Comparison of ENCODE assay signal across 8 cellular contexts in the genomic region with DNA sequence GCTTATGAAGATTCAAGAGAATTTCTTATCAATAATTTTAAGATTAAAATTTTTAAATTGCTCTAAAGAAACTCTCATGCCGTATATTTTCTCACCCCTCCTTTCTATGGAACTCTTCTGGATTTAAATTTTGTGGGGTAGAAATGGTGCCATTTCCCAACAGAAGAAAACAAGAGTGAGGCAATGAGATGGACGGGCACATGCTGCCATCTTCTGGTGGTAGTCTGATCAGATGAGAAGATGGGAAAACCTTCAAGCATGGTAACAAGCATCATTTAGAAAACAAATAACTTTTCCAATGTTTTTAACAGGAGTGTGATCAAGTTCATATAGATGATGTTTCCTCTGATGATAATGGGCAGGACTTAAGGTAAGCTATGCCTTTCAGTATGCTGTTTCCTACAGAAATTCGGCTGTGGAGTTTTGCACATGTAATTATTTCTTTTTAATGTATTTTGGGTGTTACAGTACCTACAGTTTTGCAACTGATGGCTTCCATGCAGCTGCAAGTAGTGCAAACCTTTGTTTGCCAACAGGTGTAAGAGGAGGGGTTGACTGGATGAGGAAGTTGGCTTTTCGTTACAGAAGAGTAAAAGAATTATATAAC.
A peak's percentile ranks its signal among the peaks of the same experiment; 100 is the strongest.
DNase-seq lines count a peak whose midpoint lies in the region; ATAC-seq and TF ChIP-seq lines count a peak whose summit lies in the region.

No MANE protein-coding gene starts in this region.

- H3K27ac ChIP-seq in hepatocyte (no peak overlapping the region), spleen (no peak overlapping the region)
- H3K27ac ChIP-seq in CD4-positive, alpha-beta T cell (ENCODE audit: low read depth, low read length) = no peak overlapping the region

- H3K4me2 ChIP-seq in hepatocyte = no peak overlapping the region

- DNase-seq in AG09319 (ENCODE audit: extremely low read depth, low read depth) = peak; percentile 22
- peak; percentile 3 for DNase-seq in NCI-H2107 (lab: John Stamatoyannopoulos, UW)
- DNase-seq in amygdala (lab: John Stamatoyannopoulos, UW) = peak in 33 of 56 donors; percentile 0 to 75 (median 22)
- peak; percentile 65 for DNase-seq in hepatocyte (ENCODE audit: low spot score)
- DNase-seq in spleen = no peak
- no peak for DNase-seq in CD4-positive, alpha-beta T cell

- no peak overlapping the region for H3K27ac Mint-ChIP-seq in CD4-positive, alpha-beta T cell

- no peaks in the 10 kb centered on the region for H3K79me2 ChIP-seq in hepatocyte

- POLR2A ChIA-PET in CD4-positive, alpha-beta T cell (lab: Charles Lee) = no interaction called here

- H3K36me3 ChIP-seq in hepatocyte (replicated peaks; ENCODE audit: insufficient read depth, low read depth) = no peaks in the 10 kb centered on the region
- no peaks in the 10 kb centered on the region for H3K36me3 ChIP-seq in spleen

- TF ChIP-seq POLR2A in spleen (IDR thresholded peaks at IDR 0.05) = no peak

- TF ChIP-seq CTCF in AG09319 (IDR thresholded peaks at IDR 0.05; ENCODE audit: low read depth, low read length) (peak; percentile 72), hepatocyte (IDR thresholded peaks at IDR 0.05; ENCODE audit: poor library complexity) (peak; percentile 85), spleen (IDR thresholded peaks at IDR 0.05 in 8 of 11, conservative IDR thresholded peaks at IDR 0.05 in 3 of 11) (peak in 7 of 11 experiments; percentile 30 to 49 (median 39))
- no peak for TF ChIP-seq CTCF in CD4-positive, alpha-beta T cell (IDR thresholded peaks at IDR 0.05)

- no peaks in the 10 kb centered on the region for H4K20me1 ChIP-seq in hepatocyte (ENCODE audit: insufficient read depth, poor library complexity, severe bottlenecking)

- intact Hi-C loops in spleen (cut with DNase I; ENCODE audit: low total_unique reads) = no loop called here
- intact Hi-C loops in CD4-positive, alpha-beta T cell (cut with DNase I, micrococcal nuclease) = loop anchor here in 1 of 2 experiments (5.0 kb wide), 1 partner anchor 845 kb away; no protein-coding TSS in a partner anchor

- ATAC-seq in GM18519 (IDR thresholded peaks at IDR 0.05; ENCODE audit: low FRiP score, unreplicated experiment) = peak; percentile 45
- ATAC-seq in GM21737 (IDR thresholded peaks at IDR 0.05; ENCODE audit: unreplicated experiment) = no peak
- no peak for ATAC-seq in CD4-positive, alpha-beta T cell (ENCODE audit: poor library complexity)

- H3K4me3 Mint-ChIP-seq in CD4-positive, alpha-beta T cell = no peak overlapping the region

- no peaks in the 10 kb centered on the region for H3K36me3 Mint-ChIP-seq in CD4-positive, alpha-beta T cell (ENCODE audit: low read depth)

- H3K4me3 ChIP-seq in hepatocyte = no peak overlapping the region
- no peak overlapping the region for H3K4me3 ChIP-seq in spleen

- H3K9me3 Mint-ChIP-seq in CD4-positive, alpha-beta T cell = no peaks in the 10 kb centered on the region

- peaks cover 31% of the 10 kb centered on the region for H3K27me3 Mint-ChIP-seq in CD4-positive, alpha-beta T cell

- H3K4me1 ChIP-seq in hepatocyte (ENCODE audit: insufficient read depth) (no peaks in the 10 kb centered on the region), spleen (no peaks in the 10 kb centered on the region)

- no peaks in the 10 kb centered on the region for H3K27me3 ChIP-seq in hepatocyte
- no peaks in the 10 kb centered on the region for H3K27me3 ChIP-seq in spleen (replicated peaks in 1 of 7)
- no peaks in the 10 kb centered on the region for H3K27me3 ChIP-seq in CD4-positive, alpha-beta T cell (ENCODE audit: control insufficient read depth, insufficient read depth, low read length)

- H3K9me3 ChIP-seq in hepatocyte (ENCODE audit: low read depth) = no peaks in the 10 kb centered on the region
- H3K9me3 ChIP-seq in spleen = no peaks in the 10 kb centered on the region
- no peaks in the 10 kb centered on the region for H3K9me3 ChIP-seq in CD4-positive, alpha-beta T cell (ENCODE audit: control insufficient read depth, low read length)

- H3K9me2 ChIP-seq in hepatocyte (replicated peaks; ENCODE audit: insufficient read depth) = no peaks in the 10 kb centered on the region

- H2AFZ ChIP-seq in hepatocyte = no peak overlapping the region

- H3K4me1 Mint-ChIP-seq in CD4-positive, alpha-beta T cell (ENCODE audit: low read depth) = no peaks in the 10 kb centered on the region

- CTCF ChIA-PET in CD4-positive, alpha-beta T cell (lab: Charles Lee) = no interaction called here

- 30% methylated on average over 4 of the region's 4 CpGs for WGBS in hepatocyte (ENCODE audit: low lambda C conversion rate, missing lambda C conversion rate)
- WGBS in spleen, 5 donors = 24 to 34% (median 30%) methylated on average over 4 of the region's 4 CpGs

Comparison
In these comparisons a context has a peak if more than half of its experiments do, and no peak if none do; other contexts are left out.
1. DNase-seq: peak in AG09319 (single experiment), NCI-H2107 (single experiment), amygdala (33 of 56) and hepatocyte (single experiment); none in spleen (single experiment) and CD4-positive, alpha-beta T cell (0 of 10).